ENCODE assay signal across 1 cellular context in the genomic region with DNA sequence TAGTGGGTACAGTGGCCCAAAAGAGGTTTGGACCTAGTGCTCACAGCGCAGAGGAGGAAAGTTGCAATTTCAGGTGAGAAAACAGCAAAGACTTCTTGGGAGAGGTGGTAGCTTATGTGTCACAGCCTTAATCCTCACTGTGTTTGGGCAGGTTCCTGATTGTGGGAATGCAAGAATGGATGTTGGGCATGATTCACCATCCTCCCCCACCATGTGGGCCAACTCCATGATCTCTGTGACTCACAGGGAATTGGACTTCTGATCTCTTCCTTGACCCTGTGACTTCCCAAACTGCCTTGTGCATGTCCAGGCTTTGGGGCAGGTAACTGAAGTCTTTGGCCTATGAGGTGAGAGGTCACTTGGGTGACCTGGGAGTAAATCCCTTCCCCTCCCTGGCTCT.
TF ChIP-seq lines count a peak whose summit lies in the region.

No MANE protein-coding gene starts in this region.

TF ChIP-seq in HepG2, 621 proteins besides CTCF, POLR2A, EP300 and RAD21:
- TF ChIP-seq ZNF670 (CRISPR knock-in tag; IDR thresholded peaks at IDR 0.05; ENCODE audit: borderline replicate concordance), result no peak
- TF ChIP-seq, protein P1, sequence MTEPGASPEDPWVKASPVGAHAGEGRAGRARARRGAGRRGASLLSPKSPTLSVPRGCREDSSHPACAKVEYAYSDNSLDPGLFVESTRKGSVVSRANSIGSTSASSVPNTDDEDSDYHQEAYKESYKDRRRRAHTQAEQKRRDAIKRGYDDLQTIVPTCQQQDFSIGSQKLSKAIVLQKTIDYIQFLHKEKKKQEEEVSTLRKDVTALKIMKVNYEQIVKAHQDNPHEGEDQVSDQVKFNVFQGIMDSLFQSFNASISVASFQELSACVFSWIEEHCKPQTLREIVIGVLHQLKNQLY (CRISPR knock-in tag; IDR thresholded peaks at IDR 0.05), result no peak
- TF ChIP-seq, protein P2, sequence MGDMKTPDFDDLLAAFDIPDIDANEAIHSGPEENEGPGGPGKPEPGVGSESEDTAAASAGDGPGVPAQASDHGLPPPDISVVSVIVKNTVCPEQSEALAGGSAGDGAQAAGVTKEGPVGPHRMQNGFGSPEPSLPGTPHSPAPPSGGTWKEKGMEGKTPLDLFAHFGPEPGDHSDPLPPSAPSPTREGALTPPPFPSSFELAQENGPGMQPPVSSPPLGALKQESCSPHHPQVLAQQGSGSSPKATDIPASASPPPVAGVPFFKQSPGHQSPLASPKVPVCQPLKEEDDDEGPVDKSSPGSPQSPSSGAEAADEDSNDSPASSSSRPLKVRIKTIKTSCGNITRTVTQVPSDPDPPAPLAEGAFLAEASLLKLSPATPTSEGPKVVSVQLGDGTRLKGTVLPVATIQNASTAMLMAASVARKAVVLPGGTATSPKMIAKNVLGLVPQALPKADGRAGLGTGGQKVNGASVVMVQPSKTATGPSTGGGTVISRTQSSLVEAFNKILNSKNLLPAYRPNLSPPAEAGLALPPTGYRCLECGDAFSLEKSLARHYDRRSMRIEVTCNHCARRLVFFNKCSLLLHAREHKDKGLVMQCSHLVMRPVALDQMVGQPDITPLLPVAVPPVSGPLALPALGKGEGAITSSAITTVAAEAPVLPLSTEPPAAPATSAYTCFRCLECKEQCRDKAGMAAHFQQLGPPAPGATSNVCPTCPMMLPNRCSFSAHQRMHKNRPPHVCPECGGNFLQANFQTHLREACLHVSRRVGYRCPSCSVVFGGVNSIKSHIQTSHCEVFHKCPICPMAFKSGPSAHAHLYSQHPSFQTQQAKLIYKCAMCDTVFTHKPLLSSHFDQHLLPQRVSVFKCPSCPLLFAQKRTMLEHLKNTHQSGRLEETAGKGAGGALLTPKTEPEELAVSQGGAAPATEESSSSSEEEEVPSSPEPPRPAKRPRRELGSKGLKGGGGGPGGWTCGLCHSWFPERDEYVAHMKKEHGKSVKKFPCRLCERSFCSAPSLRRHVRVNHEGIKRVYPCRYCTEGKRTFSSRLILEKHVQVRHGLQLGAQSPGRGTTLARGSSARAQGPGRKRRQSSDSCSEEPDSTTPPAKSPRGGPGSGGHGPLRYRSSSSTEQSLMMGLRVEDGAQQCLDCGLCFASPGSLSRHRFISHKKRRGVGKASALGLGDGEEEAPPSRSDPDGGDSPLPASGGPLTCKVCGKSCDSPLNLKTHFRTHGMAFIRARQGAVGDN (CRISPR knock-in tag; IDR thresholded peaks at IDR 0.05), result no peak
- TF ChIP-seq ZSCAN29 (CRISPR knock-in tag; conservative IDR thresholded peaks at IDR 0.05), result no peak
- TF ChIP-seq SRY (CRISPR knock-in tag; IDR thresholded peaks at IDR 0.05), result no peak
- no peak for TF ChIP-seq RNF2 (conservative IDR thresholded peaks at IDR 0.05; ENCODE audit: low read depth)
- TF ChIP-seq CCAR2 (optimal IDR thresholded peaks at IDR 0.05; ENCODE audit: low read depth, low read length), result no peak
- TF ChIP-seq ATF7-NPFF (CRISPR knock-in tag; IDR thresholded peaks at IDR 0.05; ENCODE audit: low read depth), result no peak
